Comparison of ENCODE assay signal across 9 cellular contexts in the genomic region with DNA sequence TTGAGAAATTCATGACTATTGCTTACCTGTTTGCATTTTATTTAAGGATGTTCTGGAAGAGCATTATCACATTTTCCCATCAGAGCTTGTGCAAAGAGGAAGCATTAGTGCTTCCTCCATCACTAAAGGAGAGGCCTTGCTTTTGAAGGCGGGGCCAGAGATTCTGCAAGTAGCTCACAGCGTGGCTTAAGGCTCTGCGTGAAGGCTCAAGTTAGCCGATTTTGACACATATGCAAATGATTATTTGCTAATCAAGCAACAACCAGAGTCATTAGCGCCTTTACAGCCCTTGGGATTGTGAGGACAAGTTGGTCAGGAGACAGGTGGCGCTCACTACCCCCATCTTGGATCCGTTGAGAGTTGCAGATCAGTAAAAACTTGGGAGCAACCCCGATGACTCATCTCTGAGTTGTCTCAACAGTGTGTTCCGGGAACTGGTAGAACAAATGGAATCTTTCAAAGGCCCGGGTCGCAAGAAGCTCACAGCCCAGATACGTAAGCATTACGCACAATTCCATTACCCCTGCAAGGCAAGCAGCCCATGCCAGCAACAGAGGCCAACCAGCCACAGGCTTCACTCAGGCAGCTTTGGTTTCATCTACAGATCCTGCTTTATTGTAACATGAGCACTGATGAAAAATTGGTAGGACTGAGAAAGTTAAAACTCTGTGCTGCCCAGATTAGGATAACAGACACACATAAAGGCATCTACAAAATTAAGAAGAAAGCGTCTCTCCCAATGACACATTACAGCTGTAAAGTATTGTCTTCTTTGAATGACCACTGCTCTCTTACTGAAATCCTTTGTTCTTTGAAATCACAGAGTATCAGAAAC. TPM values are rescaled to one million over a fixed set of nuclear protein-coding genes. Genes with fewer than 3 reads are reported as not detected.
A peak's percentile ranks its signal among the peaks of the same experiment; 100 is the strongest.
DNase-seq lines count a peak whose midpoint lies in the region; ATAC-seq, FAIRE-seq and TF ChIP-seq lines count a peak whose summit lies in the region.
"Had no signal": no experiment of that assay in that cellular context is flagged by ENCODE, and none has a peak within 500 bp of the region (broad histone marks: within the 10 kb centered on the region; RNA-seq: fewer than 3 reads in every experiment).

No MANE protein-coding gene starts in this region.

- no peaks in the 10 kb centered on the region for H3K27me3 Mint-ChIP-seq in CD8-positive, alpha-beta T cell (ENCODE audit: low read depth)
- H3K27me3 Mint-ChIP-seq: B cell had no signal

- FAIRE-seq in D721Med (lab: Jason Lieb, UNC) (no peak), GM19239 (lab: Jason Lieb, UNC) (no peak)

- peak; percentile 34 for DNase-seq in DMS53 (lab: John Stamatoyannopoulos, UW)
- DNase-seq in DMS53 treated with DMSO at 0.1 percent for 48 hours (lab: John Stamatoyannopoulos, UW; ENCODE audit: unreplicated experiment), result no peak
- DNase-seq in choroid plexus epithelial cell (ENCODE audit: low read depth), result peak; percentile 100
- DNase-seq in kidney glomerular epithelial cell (lab: John Stamatoyannopoulos, UW), result peak; percentile 15
- no peak for DNase-seq in D721Med (ENCODE audit: insufficient read length, low spot score)
- no peak for DNase-seq in CD8-positive, alpha-beta T cell
- DNase-seq in GM19239 (ENCODE audit: insufficient read length, low spot score), result no peak

- no peaks in the 10 kb centered on the region for H3K36me3 Mint-ChIP-seq in CD8-positive, alpha-beta T cell

- intact Hi-C loops in CD8-positive, alpha-beta T cell (cut with DNase I, micrococcal nuclease), result no loop called here

- H3K27ac ChIP-seq in stomach smooth muscle (ENCODE audit: low read length), result peak overlapping the region; percentile 97
- H3K27ac ChIP-seq in CD8-positive, alpha-beta T cell (ENCODE audit: low read depth, low read length), result no peak overlapping the region

- no peaks in the 10 kb centered on the region for H3K36me3 ChIP-seq in stomach smooth muscle (ENCODE audit: control insufficient read depth in 2 of 2, insufficient read depth in 2 of 2, low read length in 2 of 2)
- H3K36me3 ChIP-seq in CD8-positive, alpha-beta T cell (ENCODE audit: insufficient read depth, low read length), result no peaks in the 10 kb centered on the region

- peak overlapping the region; percentile 69 to 73 for H3K9ac ChIP-seq in stomach smooth muscle (ENCODE audit: low read length in 2 of 2)

- H3K4me3 ChIP-seq in choroid plexus epithelial cell (ENCODE audit: low read depth, low read length) (peak overlapping the region; percentile 15), stomach smooth muscle (ENCODE audit: low read length in 2 of 2) (peak overlapping the region; percentile 10 to 55)
- no peak overlapping the region for H3K4me3 ChIP-seq in CD8-positive, alpha-beta T cell (ENCODE audit: low read depth, low read length)

- peaks cover 18% of the 10 kb centered on the region for H3K4me1 ChIP-seq in stomach smooth muscle (ENCODE audit: control insufficient read depth, insufficient read depth, low read length)
- no peaks in the 10 kb centered on the region for H3K4me1 ChIP-seq in CD8-positive, alpha-beta T cell (ENCODE audit: insufficient read depth, low read length)

- no peaks in the 10 kb centered on the region for H3K4me1 Mint-ChIP-seq in CD8-positive, alpha-beta T cell (ENCODE audit: low read depth)
- H3K4me1 Mint-ChIP-seq: B cell had no signal

- no peaks in the 10 kb centered on the region for H3K9me3 ChIP-seq in stomach smooth muscle (ENCODE audit: control insufficient read depth in 2 of 2, low read length in 2 of 2)
- H3K9me3 ChIP-seq in CD8-positive, alpha-beta T cell (ENCODE audit: low read length), result no peaks in the 10 kb centered on the region

- H3K27me3 ChIP-seq in stomach smooth muscle (ENCODE audit: control insufficient read depth in 1 of 2, insufficient read depth in 2 of 2, low read length in 2 of 2), result no peaks in the 10 kb centered on the region
- no peaks in the 10 kb centered on the region for H3K27me3 ChIP-seq in CD8-positive, alpha-beta T cell (ENCODE audit: insufficient read depth, low read length)

- POLR2A ChIA-PET in CD8-positive, alpha-beta T cell (lab: Charles Lee), result no interaction called here

- H3K9me3 Mint-ChIP-seq in CD8-positive, alpha-beta T cell, result no peaks in the 10 kb centered on the region

- no peak overlapping the region for H3K4me3 Mint-ChIP-seq in CD8-positive, alpha-beta T cell
- H3K4me3 Mint-ChIP-seq: B cell had no signal

- H3K27ac Mint-ChIP-seq in CD8-positive, alpha-beta T cell, result no peak overlapping the region
- H3K27ac Mint-ChIP-seq: B cell had no signal

- ATAC-seq in CD8-positive, alpha-beta T cell, result no peak

- peak; percentile 52 for TF ChIP-seq CTCF in choroid plexus epithelial cell (conservative IDR thresholded peaks at IDR 0.05; ENCODE audit: low read depth, low read length)
- no peak for TF ChIP-seq CTCF in D721Med (IDR thresholded peaks at IDR 0.05; ENCODE audit: insufficient read depth, missing control alignments)
- no peak for TF ChIP-seq CTCF in CD8-positive, alpha-beta T cell (IDR thresholded peaks at IDR 0.05)

- CTCF ChIA-PET in CD8-positive, alpha-beta T cell (lab: Charles Lee), result interaction anchor here (0.5 kb wide), 1 partner anchor 11 kb away, joined by 4 read pairs; no protein-coding TSS in a partner anchor

RNA-seq across cellular contexts. Expression of a gene that starts 34.9 kb away (rescaled TPM):
- total RNA-seq in CD8-positive, alpha-beta T cell, result 1 to 10 TPM; 1.5 to 1.8 TPM

RNA-seq across cellular contexts. Expression of a gene that starts 42.6 kb away (rescaled TPM):
- total RNA-seq in CD8-positive, alpha-beta T cell, result 10 to 100 TPM; 91.0 to 91.4 TPM

Comparison
In these comparisons a context has a peak if more than half of its experiments do, and no peak if none do; other contexts are left out.
1. DNase-seq: peak in DMS53 (single experiment), choroid plexus epithelial cell (single experiment) and kidney glomerular epithelial cell (single experiment); none in DMS53 treated with DMSO at 0.1 percent for 48 hours (single experiment), D721Med (single experiment), CD8-positive, alpha-beta T cell (0 of 7) and GM19239 (single experiment).